In genomic region chr6:116431964-116432595, GRCh38 we compare ENCODE assay signal across 22 cellular contexts. TPM values are rescaled to one million over a fixed set of nuclear protein-coding genes. Genes with fewer than 3 reads are reported as not detected.
"Had no signal": no experiment of that assay in that cellular context is flagged by ENCODE, and none has a peak within 500 bp of the region (broad histone marks: within the 10 kb centered on the region; RNA-seq: fewer than 3 reads in every experiment).

No MANE protein-coding gene starts in this region.

- FAIRE-seq: astrocyte, frontal cortex had no signal

- H3K9me3 ChIP-seq: adrenal gland, esophagus muscularis mucosa, left lung, testis, vagina had no signal

- DNase-seq: activated CD8-positive, alpha-beta memory T cell treated with anti-CD3 and anti-CD28 coated beads, Interleukin-2, amount 50 U/mL, for 4 hours; activated naive CD4-positive, alpha-beta T cell; activated T-cell treated with anti-CD3 and anti-CD28 coated beads, Interleukin-2, amount 50 U/mL, for 24 hours; adrenal gland; central memory CD4-positive, alpha-beta T cell; dermis blood vessel endothelial cell; effector memory CD4-positive, alpha-beta T cell; hippocampal formation; kidney glomerular epithelial cell; left lung; naive B cell; occipital lobe; posterior cingulate gyrus; stimulated activated CD4-positive, alpha-beta T cell treated with anti-CD3 and anti-CD28 coated beads, Interleukin-4, amount 100 ng/mL, for 1 hour; stimulated activated naive CD4-positive, alpha-beta T cell; testis; trophoblast cell had no signal

- H3K27me3 ChIP-seq: adrenal gland, esophagus muscularis mucosa, left lung, testis, vagina had no signal

- ATAC-seq: left lung had no signal

- H3K4me1 ChIP-seq: adrenal gland, esophagus muscularis mucosa, left lung, testis, vagina had no signal

- H3K4me3 ChIP-seq: adrenal gland, esophagus muscularis mucosa, left lung, lung, testis, vagina had no signal

- H3K27ac ChIP-seq: adrenal gland, esophagus muscularis mucosa, left lung, testis, vagina had no signal

RNA-seq across cellular contexts. Expression of gene CALHM6, which starts 29.1 kb away (rescaled TPM):
- total RNA-seq: astrocyte, vagina had no signal
